In the genomic region with DNA sequence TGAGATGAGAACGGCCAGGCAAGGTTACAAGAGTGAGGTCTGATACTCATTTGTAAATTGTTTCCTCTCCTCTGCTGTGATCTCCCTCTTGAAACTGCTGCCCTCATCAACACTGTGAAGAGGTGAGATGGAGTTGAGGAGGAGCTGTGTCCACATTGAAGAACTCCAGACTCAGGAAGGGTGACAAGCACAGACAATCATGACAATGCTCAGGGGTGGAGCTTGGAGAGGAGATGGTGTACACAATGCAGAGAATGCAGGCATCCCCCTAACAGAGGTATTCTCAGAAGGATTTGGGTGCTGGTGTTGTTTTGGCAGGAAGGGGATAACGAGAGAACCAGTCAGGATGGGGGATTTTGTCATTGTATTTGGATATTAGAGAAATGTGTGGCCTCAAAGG, we compare ENCODE assay signal across 1 cellular context.
TF ChIP-seq lines count a peak whose summit lies in the region.

No MANE protein-coding gene starts in this region.

TF ChIP-seq in K562, 482 proteins besides CTCF, POLR2A, EP300 and RAD21 (continued from another document):
- TF ChIP-seq SMARCB1 (IDR thresholded peaks at IDR 0.05; ENCODE audit: insufficient read length, low read depth) (no peak), ZNF511 (CRISPR knock-in tag; IDR thresholded peaks at IDR 0.05) (no peak), TFAP4 (CRISPR knock-in tag; IDR thresholded peaks at IDR 0.05; ENCODE audit: borderline replicate concordance) (no peak)
